In genomic region chr11:94423467-94423866, GRCh38 we compare ENCODE assay signal across 1 cellular context.
TF ChIP-seq lines count a peak whose summit lies in the region.

No MANE protein-coding gene starts in this region.

TF ChIP-seq in Ishikawa, 13 proteins besides CTCF, POLR2A, EP300 and RAD21 (continued from another document):
- TF ChIP-seq REST (IDR thresholded peaks at IDR 0.05; ENCODE audit: low read depth) (no peak), TEAD4 (IDR thresholded peaks at IDR 0.05) (peak; percentile 95), NFIC (IDR thresholded peaks at IDR 0.05) (peak; percentile 79), MAX (IDR thresholded peaks at IDR 0.05) (no peak)
